Comparison of ENCODE assay signal across 23 cellular contexts in genomic region chr1:109800291-109800690, GRCh38. TPM values are rescaled to one million over a fixed set of nuclear protein-coding genes. Genes with fewer than 3 reads are reported as not detected.
"Had no signal": no experiment of that assay in that cellular context is flagged by ENCODE, and none has a peak within 500 bp of the region (broad histone marks: within the 10 kb centered on the region; RNA-seq: fewer than 3 reads in every experiment).

No MANE protein-coding gene starts in this region.

- H3K9me3 Mint-ChIP-seq: activated naive CD8-positive, alpha-beta T cell treated with anti-CD3 and anti-CD28 coated beads, Interleukin-2, amount 50 U/mL, for 24 hours; activated T-cell treated with anti-CD3 and anti-CD28 coated beads, Interleukin-2, amount 50 U/mL, for 24 hours; brain; endodermal cell; nephron progenitor cell had no signal

- H3K4me3 ChIP-seq: hepatocyte, smooth muscle cell, stomach, vagina had no signal

- H3K36me3 Mint-ChIP-seq: brain had no signal

- H3K27me3 ChIP-seq: hepatocyte, stomach, vagina had no signal

- H3K27ac ChIP-seq: epithelial cell of prostate, hepatocyte, stomach, vagina, VCaP had no signal

- ATAC-seq: activated naive CD8-positive, alpha-beta T cell treated with anti-CD3 and anti-CD28 coated beads, Interleukin-2, amount 50 U/mL, for 24 hours had no signal

- H3K4me2 ChIP-seq: hepatocyte, smooth muscle cell had no signal

- H3K79me2 ChIP-seq: hepatocyte had no signal

- H3K27me3 Mint-ChIP-seq: activated naive CD8-positive, alpha-beta T cell treated with anti-CD3 and anti-CD28 coated beads, Interleukin-2, amount 50 U/mL, for 24 hours; activated T-cell treated with anti-CD3 and anti-CD28 coated beads, Interleukin-2, amount 50 U/mL, for 24 hours; brain had no signal

- H3K27ac Mint-ChIP-seq: endodermal cell, nephron progenitor cell had no signal

- H3K36me3 ChIP-seq: stomach, vagina had no signal

- H3K4me3 Mint-ChIP-seq: activated naive CD8-positive, alpha-beta T cell treated with anti-CD3 and anti-CD28 coated beads, Interleukin-2, amount 50 U/mL, for 24 hours; activated T-cell treated with anti-CD3 and anti-CD28 coated beads, Interleukin-2, amount 50 U/mL, for 24 hours; brain; endodermal cell; nephron progenitor cell had no signal

- DNase-seq: activated CD4-positive, CD25-positive, alpha-beta regulatory T cell treated with anti-CD3 and anti-CD28 coated beads, Interleukin-2, amount 50 U/mL, for 72 hours; activated gamma-delta T cell; activated naive CD8-positive, alpha-beta T cell treated with anti-CD3 and anti-CD28 coated beads, Interleukin-2, amount 50 U/mL, for 24 hours; anterior cingulate cortex; foreskin fibroblast; nephron progenitor cell; nucleus accumbens; stimulated activated CD4-positive, alpha-beta T cell treated with anti-CD3 and anti-CD28 coated beads, Interleukin-4, amount 100 ng/mL, for 1 hour; trophoblast cell had no signal

RNA-seq across cellular contexts. Expression of gene EPS8L3, which starts 36.6 kb away (rescaled TPM):
- total RNA-seq: endodermal cell; glomerular endothelial cell; lower leg skin; sciatic nerve; smooth muscle cell; T-helper 1 cell treated with Interleukin-12 subunit alpha and Interleukin-12 subunit beta and Interleukin-4 antibody, amounts not matched to agents 30 ng/mL and 1 ng/mL, for 36 hours; temporal lobe; vagina had no signal
- polyA plus RNA-seq: smooth muscle cell had no signal
